ENCODE assay signal across 10 cellular contexts in the genomic region with DNA sequence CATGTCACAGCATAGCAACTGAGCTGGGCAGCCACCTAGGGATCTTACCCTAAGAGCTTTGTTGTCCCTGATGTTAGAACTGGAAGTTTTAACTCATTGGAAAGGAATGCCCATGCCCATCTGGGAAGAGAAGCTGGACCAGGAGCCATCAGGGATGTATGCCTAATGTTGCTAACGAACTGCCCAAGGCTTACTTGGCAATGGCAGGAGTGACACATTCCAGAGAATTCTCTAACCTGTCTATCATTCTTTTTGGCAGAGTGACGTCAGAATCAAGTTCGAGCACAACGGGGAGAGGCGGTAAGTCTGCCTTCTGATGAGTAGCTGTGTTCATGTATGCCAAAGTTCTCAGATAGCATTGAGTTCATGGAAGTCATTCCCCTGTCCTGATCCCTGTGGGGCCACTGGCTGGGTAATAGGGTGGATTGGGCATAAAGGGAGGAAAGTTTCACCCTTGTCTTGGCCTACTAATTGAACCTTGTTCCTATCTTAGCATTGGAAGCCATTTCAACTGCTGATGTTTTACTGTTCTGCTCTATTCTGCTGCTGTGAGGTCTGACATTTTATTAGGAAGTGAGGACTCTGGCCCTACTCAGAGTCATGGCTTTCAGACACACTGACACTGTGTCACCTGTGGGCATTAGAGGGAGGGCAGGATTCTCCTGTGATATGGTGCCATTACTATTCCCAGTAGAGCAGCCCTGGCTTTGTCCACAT. TPM values are rescaled to one million over a fixed set of nuclear protein-coding genes. Genes with fewer than 3 reads are reported as not detected.
DNase-seq lines count a peak whose midpoint lies in the region; ATAC-seq and TF ChIP-seq lines count a peak whose summit lies in the region.
"Had no signal": no experiment of that assay in that cellular context is flagged by ENCODE, and none has a peak within 500 bp of the region (broad histone marks: within the 10 kb centered on the region; RNA-seq: fewer than 3 reads in every experiment).

No MANE protein-coding gene starts in this region.

- intact Hi-C loops in activated B cell treated with CpG ODN at 0.5 μM for 24 hours (cut with micrococcal nuclease) = loop anchor here (1.0 kb wide), 1 partner anchor 24 kb away; the partner anchor contains the start of gene MAP3K3

- peak overlapping the region; percentile 28 for H3K27ac Mint-ChIP-seq in activated naive CD8-positive, alpha-beta T cell
- no peak overlapping the region for H3K27ac Mint-ChIP-seq in activated naive CD8-positive, alpha-beta T cell treated with anti-CD3 and anti-CD28 coated beads for 36 hours
- peak overlapping the region; percentile 90 for H3K27ac Mint-ChIP-seq in activated B cell treated with CpG ODN at 0.5 μM for 24 hours

- peaks cover 7 to 9% of the 10 kb centered on the region in 2 donors for H3K4me1 ChIP-seq in thoracic aorta (ENCODE audit: control insufficient read depth in 1 of 2, low read depth in 2 of 2)

- ATAC-seq in HG02938 (IDR thresholded peaks at IDR 0.05; ENCODE audit: unreplicated experiment) = peak; percentile 53
- ATAC-seq in activated B cell treated with CpG ODN at 0.5 μM for 24 hours (ENCODE audit: low read depth) = peak; percentile 86
- ATAC-seq in thoracic aorta (ENCODE audit: insufficient number of reproducible peaks, low FRiP score, low read depth) = peak; percentile 43

- POLR2A ChIA-PET in activated B cell treated with CpG ODN at 0.5 μM for 24 hours (lab: Charles Lee) = interaction anchor here (0.7 to 2.4 kb wide), 10 partner anchors 9 to 197 kb away, joined by 3 to 16 read pairs (median 6); partner anchors contain the start of genes CCDC47, DDX42, LIMD2 and MAP3K3

- no peak overlapping the region for H3K4me3 Mint-ChIP-seq in activated naive CD8-positive, alpha-beta T cell
- no peak overlapping the region for H3K4me3 Mint-ChIP-seq in activated naive CD8-positive, alpha-beta T cell treated with anti-CD3 and anti-CD28 coated beads for 36 hours
- peak overlapping the region; percentile 3 for H3K4me3 Mint-ChIP-seq in activated B cell treated with CpG ODN at 0.5 μM for 24 hours

- no peaks in the 10 kb centered on the region for H3K27me3 ChIP-seq in thoracic aorta (replicated peaks; ENCODE audit: insufficient read depth)

- H3K27ac ChIP-seq in thoracic aorta = peak overlapping the region in 1 of 2 donors; percentile 4

- no peaks in the 10 kb centered on the region for H3K27me3 Mint-ChIP-seq in activated naive CD8-positive, alpha-beta T cell
- H3K27me3 Mint-ChIP-seq in activated naive CD8-positive, alpha-beta T cell treated with anti-CD3 and anti-CD28 coated beads for 36 hours = no peaks in the 10 kb centered on the region
- H3K27me3 Mint-ChIP-seq in activated B cell treated with CpG ODN at 0.5 μM for 24 hours = no peaks in the 10 kb centered on the region

- peaks cover 6% of the 10 kb centered on the region for H3K36me3 ChIP-seq in thoracic aorta

- TF ChIP-seq CTCF in activated B cell treated with CpG ODN at 0.5 μM for 24 hours (IDR thresholded peaks at IDR 0.05) (no peak), thoracic aorta (IDR thresholded peaks at IDR 0.05) (no peak)

- peaks cover 10% of the 10 kb centered on the region for H3K4me1 Mint-ChIP-seq in activated naive CD8-positive, alpha-beta T cell (ENCODE audit: low read depth)
- peaks cover 17% of the 10 kb centered on the region for H3K4me1 Mint-ChIP-seq in activated naive CD8-positive, alpha-beta T cell treated with anti-CD3 and anti-CD28 coated beads for 36 hours
- peaks cover 47% of the 10 kb centered on the region for H3K4me1 Mint-ChIP-seq in activated B cell treated with CpG ODN at 0.5 μM for 24 hours

- H3K4me3 ChIP-seq in thoracic aorta = no peak overlapping the region
- H3K4me3 ChIP-seq: HAP-1 had no signal

- CTCF ChIA-PET in activated B cell treated with CpG ODN at 0.5 μM for 24 hours (lab: Charles Lee) = interaction anchor here (0.9 to 1.4 kb wide), 3 partner anchors 16 to 220 kb away, joined by 3 to 4 read pairs (median 3); no protein-coding TSS in a partner anchor

- H3K9me3 ChIP-seq in thoracic aorta = no peaks in the 10 kb centered on the region
- H3K9me3 ChIP-seq: HAP-1 had no signal

- H3K36me3 Mint-ChIP-seq in activated naive CD8-positive, alpha-beta T cell = peaks cover 15% of the 10 kb centered on the region
- H3K36me3 Mint-ChIP-seq in activated naive CD8-positive, alpha-beta T cell treated with anti-CD3 and anti-CD28 coated beads for 36 hours = peaks cover 13% of the 10 kb centered on the region
- peaks cover 18% of the 10 kb centered on the region for H3K36me3 Mint-ChIP-seq in activated B cell treated with CpG ODN at 0.5 μM for 24 hours (ENCODE audit: low read depth)

- no peaks in the 10 kb centered on the region for H3K9me3 Mint-ChIP-seq in activated naive CD8-positive, alpha-beta T cell (ENCODE audit: low read depth)
- H3K9me3 Mint-ChIP-seq in activated naive CD8-positive, alpha-beta T cell treated with anti-CD3 and anti-CD28 coated beads for 36 hours = no peaks in the 10 kb centered on the region
- H3K9me3 Mint-ChIP-seq in activated B cell treated with CpG ODN at 0.5 μM for 24 hours = no peaks in the 10 kb centered on the region

- DNase-seq in activated naive CD8-positive, alpha-beta T cell treated with anti-CD3 and anti-CD28 coated beads for 36 hours = no peak
- DNase-seq in activated B cell treated with CpG ODN at 0.5 μM for 24 hours = peak; percentile 18
- no peak for DNase-seq in thoracic aorta (ENCODE audit: low spot score)
- no peak for DNase-seq in COLO668 (lab: John Stamatoyannopoulos, UW; ENCODE audit: unreplicated experiment)
- no peak for DNase-seq in NCI-H1105 (lab: John Stamatoyannopoulos, UW)
- DNase-seq in NCI-H1436 treated with DMSO at 0.1 percent for 48 hours (lab: John Stamatoyannopoulos, UW) = no peak
- DNase-seq: NCI-H69 had no signal

RNA-seq across cellular contexts. Expression of gene MAP3K3, which starts 23.7 kb away (rescaled TPM):
- total RNA-seq in activated naive CD8-positive, alpha-beta T cell treated with anti-CD3 and anti-CD28 coated beads for 36 hours = 10 to 100 TPM; 20.1 to 20.8 TPM
- 32.5 and 32.9 TPM in 2 replicates for total RNA-seq in activated B cell treated with CpG ODN at 0.5 μM for 24 hours
- 100 to 1,000 TPM in 1 of 2 donors, 10 to 100 TPM in 1; 85.3 to 102 TPM for total RNA-seq in thoracic aorta

RNA-seq across cellular contexts. Expression of gene TACO1, which starts 45.2 kb away (rescaled TPM):
- 10 to 100 TPM; 38.3 to 39.6 TPM for total RNA-seq in activated naive CD8-positive, alpha-beta T cell treated with anti-CD3 and anti-CD28 coated beads for 36 hours
- total RNA-seq in activated B cell treated with CpG ODN at 0.5 μM for 24 hours (19.1 and 23.5 TPM in 2 replicates), thoracic aorta (10 to 100 TPM; 11.1 to 11.4 TPM)

RNA-seq across cellular contexts. Expression of gene LIMD2, which starts 54.0 kb away (rescaled TPM):
- 100 to 1,000 TPM; 173 to 179 TPM for total RNA-seq in activated naive CD8-positive, alpha-beta T cell treated with anti-CD3 and anti-CD28 coated beads for 36 hours
- total RNA-seq in activated B cell treated with CpG ODN at 0.5 μM for 24 hours = 404 and 421 TPM in 2 replicates
- total RNA-seq in thoracic aorta = 10 to 100 TPM; 26.2 to 29.6 TPM

Comparison
In these comparisons a context has a peak if more than half of its experiments do, and no peak if none do; other contexts are left out.
1. RNA of gene LIMD2, which starts 54.0 kb away (total RNA-seq): 404 to 421 TPM in activated B cell treated with CpG ODN at 0.5 μM for 24 hours and 173 to 179 TPM in activated naive CD8-positive, alpha-beta T cell treated with anti-CD3 and anti-CD28 coated beads for 36 hours; 26.2 to 29.6 TPM in thoracic aorta; every median in the first group is over 4 times any median in the second.
2. Peak in every context shown above with its lines, with median percentiles within 50 percentile points of each other: ATAC-seq.